Comparison of ENCODE assay signal across 28 cellular contexts in genomic region chr7:36416251-36416650, GRCh38.
"Had no signal": no experiment of that assay in that cellular context is flagged by ENCODE, and none has a peak within 500 bp of the region (broad histone marks: within the 10 kb centered on the region; RNA-seq: fewer than 3 reads in every experiment).

No MANE protein-coding gene starts in this region.

- H3K4me3 ChIP-seq: stomach, suprapubic skin, testis, thoracic aorta, thyroid gland, tibial artery, tibial nerve, transverse colon, upper lobe of left lung, upper lobe of right lung, uterus, vagina had no signal

- H3K9me3 Mint-ChIP-seq: stimulated activated effector memory CD8-positive, alpha-beta T cell treated with anti-CD3 and anti-CD28 coated beads, Interleukin-12 subunit alpha, Interleukin-12 subunit beta, amount 100 ng/mL, for 72 hours; stimulated activated memory B cell treated with anti-CD40 and anti-IgM and Interleukin-4, amounts not matched to agents 10 μg/mL and 1 μg/mL and 100 μg/mL, for 72 hours; stimulated activated naive B cell treated with anti-CD40 and anti-IgM and Interleukin-4, amounts not matched to agents 10 μg/mL and 1 μg/mL and 100 μg/mL, for 72 hours; stimulated activated naive CD8-positive, alpha-beta T cell treated with anti-CD3 and anti-CD28 coated beads, Interleukin-15, amount 100 ng/mL, for 72 hours; stimulated activated naive CD8-positive, alpha-beta T cell treated with anti-CD3 and anti-CD28 coated beads, Interleukin-15, Interleukin-2, amounts not matched to agents 100 ng/mL and 50 ng/mL, for 24 hours; type B pancreatic cell had no signal

- H3K27ac Mint-ChIP-seq: stimulated activated effector memory CD8-positive, alpha-beta T cell treated with anti-CD3 and anti-CD28 coated beads, Interleukin-12 subunit alpha, Interleukin-12 subunit beta, amount 100 ng/mL, for 72 hours; stimulated activated memory B cell treated with anti-CD40 and anti-IgM and Interleukin-4, amounts not matched to agents 10 μg/mL and 1 μg/mL and 100 μg/mL, for 72 hours; stimulated activated naive B cell treated with anti-CD40 and anti-IgM and Interleukin-4, amounts not matched to agents 10 μg/mL and 1 μg/mL and 100 μg/mL, for 72 hours; stimulated activated naive CD8-positive, alpha-beta T cell treated with anti-CD3 and anti-CD28 coated beads, Interleukin-15, amount 100 ng/mL, for 72 hours; stimulated activated naive CD8-positive, alpha-beta T cell treated with anti-CD3 and anti-CD28 coated beads, Interleukin-15, Interleukin-2, amounts not matched to agents 100 ng/mL and 50 ng/mL, for 24 hours; type B pancreatic cell had no signal

- H3K27ac ChIP-seq: stomach, suprapubic skin, testis, thoracic aorta, thyroid gland, tibial artery, tibial nerve, transverse colon, upper lobe of left lung, upper lobe of right lung, uterus, vagina had no signal

- DNase-seq: stimulated activated CD4-positive, alpha-beta T cell treated with anti-CD3 and anti-CD28 coated beads, Interleukin-2, amount 100 ng/mL, for 48 hours; stimulated activated CD4-positive, alpha-beta T cell treated with anti-CD3 and anti-CD28 coated beads, Interleukin-4, amount 100 ng/mL, for 1 hour; stimulated activated CD4-positive, alpha-beta T cell treated with anti-CD3 and anti-CD28 coated beads, Interleukin-4, amount 100 ng/mL, for 24 hours; stimulated activated CD4-positive, alpha-beta T cell treated with anti-CD3 and anti-CD28 coated beads, Interleukin-4, amount 100 ng/mL, for 4 hours; stimulated activated CD8-positive, alpha-beta memory T cell treated with anti-CD3 and anti-CD28 coated beads, Interleukin-4, amount 100 ng/mL, for 48 hours; stimulated activated naive B cell treated with anti-CD40 and anti-IgM and Interleukin-4, amounts not matched to agents 10 μg/mL and 1 μg/mL and 100 μg/mL, for 72 hours; stimulated activated naive CD4-positive, alpha-beta T cell; stimulated activated naive CD4-positive, alpha-beta T cell treated with Interleukin-2 at 50 U/mL for 16 hours; stimulated activated naive CD8-positive, alpha-beta T cell treated with anti-CD3 and anti-CD28 coated beads, Interleukin-15, amount 100 ng/mL, for 72 hours; stimulated activated naive CD8-positive, alpha-beta T cell treated with anti-CD3 and anti-CD28 coated beads, Interleukin-15, Interleukin-2, amounts not matched to agents 100 U/mL and 50 U/mL, for 24 hours; stomach; substantia nigra; testis; thyroid gland; tibial artery; transverse colon; trophoblast cell; upper lobe of left lung; upper lobe of right lung; uterus had no signal

- H3K4me1 ChIP-seq: stomach, suprapubic skin, testis, thyroid gland, tibial artery, tibial nerve, transverse colon, upper lobe of left lung, upper lobe of right lung, uterus, vagina had no signal

- H3K36me3 Mint-ChIP-seq: stimulated activated memory B cell treated with anti-CD40 and anti-IgM and Interleukin-4, amounts not matched to agents 10 μg/mL and 1 μg/mL and 100 μg/mL, for 72 hours; stimulated activated naive B cell treated with anti-CD40 and anti-IgM and Interleukin-4, amounts not matched to agents 10 μg/mL and 1 μg/mL and 100 μg/mL, for 72 hours had no signal

- ATAC-seq: stimulated activated effector memory CD8-positive, alpha-beta T cell treated with anti-CD3 and anti-CD28 coated beads, Interleukin-12 subunit alpha, Interleukin-12 subunit beta, amount 100 ng/mL, for 72 hours; stimulated activated memory B cell treated with anti-CD40 and anti-IgM and Interleukin-4, amounts not matched to agents 10 μg/mL and 1 μg/mL and 100 μg/mL, for 72 hours; stimulated activated naive B cell treated with anti-CD40 and anti-IgM and Interleukin-4, amounts not matched to agents 10 μg/mL and 1 μg/mL and 100 μg/mL, for 72 hours; stimulated activated naive CD8-positive, alpha-beta T cell treated with anti-CD3 and anti-CD28 coated beads, Interleukin-15, amount 100 ng/mL, for 72 hours; stimulated activated naive CD8-positive, alpha-beta T cell treated with anti-CD3 and anti-CD28 coated beads, Interleukin-15, Interleukin-2, amounts not matched to agents 100 U/mL and 50 U/mL, for 24 hours; upper lobe of right lung had no signal

- H3K4me1 Mint-ChIP-seq: stimulated activated effector memory CD8-positive, alpha-beta T cell treated with anti-CD3 and anti-CD28 coated beads, Interleukin-12 subunit alpha, Interleukin-12 subunit beta, amount 100 ng/mL, for 72 hours; stimulated activated memory B cell treated with anti-CD40 and anti-IgM and Interleukin-4, amounts not matched to agents 10 μg/mL and 1 μg/mL and 100 μg/mL, for 72 hours; stimulated activated naive B cell treated with anti-CD40 and anti-IgM and Interleukin-4, amounts not matched to agents 10 μg/mL and 1 μg/mL and 100 μg/mL, for 72 hours; stimulated activated naive CD8-positive, alpha-beta T cell treated with anti-CD3 and anti-CD28 coated beads, Interleukin-15, amount 100 ng/mL, for 72 hours had no signal

- H3K27me3 ChIP-seq: stomach, suprapubic skin, testis, thyroid gland, tibial artery, tibial nerve, transverse colon, upper lobe of left lung, upper lobe of right lung, uterus, vagina had no signal

- H3K27me3 Mint-ChIP-seq: stimulated activated memory B cell treated with anti-CD40 and anti-IgM and Interleukin-4, amounts not matched to agents 10 μg/mL and 1 μg/mL and 100 μg/mL, for 72 hours; stimulated activated naive B cell treated with anti-CD40 and anti-IgM and Interleukin-4, amounts not matched to agents 10 μg/mL and 1 μg/mL and 100 μg/mL, for 72 hours; stimulated activated naive CD8-positive, alpha-beta T cell treated with anti-CD3 and anti-CD28 coated beads, Interleukin-15, amount 100 ng/mL, for 72 hours; stimulated activated naive CD8-positive, alpha-beta T cell treated with anti-CD3 and anti-CD28 coated beads, Interleukin-15, Interleukin-2, amounts not matched to agents 100 ng/mL and 50 ng/mL, for 24 hours; type B pancreatic cell had no signal

- H3K36me3 ChIP-seq: suprapubic skin, thoracic aorta, thyroid gland, tibial artery, tibial nerve, transverse colon, upper lobe of left lung, upper lobe of right lung, uterus, vagina had no signal

- H3K4me3 Mint-ChIP-seq: stimulated activated effector memory CD8-positive, alpha-beta T cell treated with anti-CD3 and anti-CD28 coated beads, Interleukin-12 subunit alpha, Interleukin-12 subunit beta, amount 100 ng/mL, for 72 hours; stimulated activated memory B cell treated with anti-CD40 and anti-IgM and Interleukin-4, amounts not matched to agents 10 μg/mL and 1 μg/mL and 100 μg/mL, for 72 hours; stimulated activated naive B cell treated with anti-CD40 and anti-IgM and Interleukin-4, amounts not matched to agents 10 μg/mL and 1 μg/mL and 100 μg/mL, for 72 hours; stimulated activated naive CD8-positive, alpha-beta T cell treated with anti-CD3 and anti-CD28 coated beads, Interleukin-15, amount 100 ng/mL, for 72 hours; stimulated activated naive CD8-positive, alpha-beta T cell treated with anti-CD3 and anti-CD28 coated beads, Interleukin-15, Interleukin-2, amounts not matched to agents 100 ng/mL and 50 ng/mL, for 24 hours; type B pancreatic cell had no signal

- H3K9me3 ChIP-seq: stomach, suprapubic skin, testis, thoracic aorta, thyroid gland, tibial artery, tibial nerve, transverse colon, upper lobe of left lung, upper lobe of right lung, uterus, vagina had no signal
